Comparison of ENCODE assay signal across 9 cellular contexts in the genomic region with DNA sequence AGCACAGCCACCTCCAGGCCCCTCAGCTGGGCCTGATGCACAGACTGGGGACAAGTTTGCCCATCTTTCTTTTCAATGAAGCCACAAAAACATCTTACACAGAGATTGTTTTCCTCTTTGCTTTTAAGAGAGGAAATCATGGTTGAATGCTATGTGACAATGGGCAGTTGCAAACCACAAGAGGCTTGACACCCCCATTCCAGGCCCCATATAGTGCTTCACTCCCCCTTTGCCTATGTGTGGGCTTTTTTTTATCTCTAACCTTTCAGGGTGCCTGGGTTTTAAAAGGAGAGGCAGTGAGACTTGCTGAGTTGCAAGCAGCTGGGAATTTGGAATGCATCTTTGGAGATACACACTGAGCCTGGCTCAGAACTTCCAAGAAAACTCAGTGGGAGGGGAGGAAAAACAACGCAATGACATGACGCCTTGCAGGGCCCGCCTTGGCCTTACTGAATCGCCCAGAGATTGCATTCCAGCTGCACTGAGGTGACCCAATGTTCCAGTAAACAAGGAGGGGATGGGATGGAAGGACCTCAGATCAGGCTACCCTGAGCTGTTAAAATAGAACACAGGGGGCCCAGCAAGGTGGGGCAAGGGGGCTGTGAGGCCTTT.
DNase-seq lines count a peak whose midpoint lies in the region; ATAC-seq and TF ChIP-seq lines count a peak whose summit lies in the region.
"Had no signal": no experiment of that assay in that cellular context is flagged by ENCODE, and none has a peak within 500 bp of the region (broad histone marks: within the 10 kb centered on the region; RNA-seq: fewer than 3 reads in every experiment).

No MANE protein-coding gene starts in this region.

- TF ChIP-seq CTCF in cardiac muscle cell (IDR thresholded peaks at IDR 0.05; ENCODE audit: low read depth, low read length) = no peak
- TF ChIP-seq CTCF in osteoblast (IDR thresholded peaks at IDR 0.05; ENCODE audit: extremely low read depth, low read depth, low read length) = no peak

- DNase-seq in cardiac muscle cell (ENCODE audit: low read depth in 1 of 2, low spot score in 1 of 2) (peak; percentile 12 to 46), osteoblast (ENCODE audit: insufficient read length, low spot score, missing footprints) (peak; percentile 4), ureter (ENCODE audit: low spot score) (peak; percentile 62), NCI-H82 treated with DMSO at 0.1 percent for 48 hours (lab: John Stamatoyannopoulos, UW; ENCODE audit: unreplicated experiment) (no peak), NCI-H524 (lab: John Stamatoyannopoulos, UW) (no peak)
- DNase-seq: PC-9, T1000 had no signal

- no peak for ATAC-seq in HG02938 (IDR thresholded peaks at IDR 0.05; ENCODE audit: unreplicated experiment)

- no peaks in the 10 kb centered on the region for H4K20me1 ChIP-seq in osteoblast (ENCODE audit: insufficient read depth, low read length)

- no peaks in the 10 kb centered on the region for H3K79me2 ChIP-seq in osteoblast (ENCODE audit: insufficient read depth, low read length)

- H3K27ac ChIP-seq in adipose tissue (ENCODE audit: low read depth, low read length) (peak overlapping the region; percentile 29), cardiac muscle cell (no peak overlapping the region), osteoblast (ENCODE audit: low read depth, low read length) (no peak overlapping the region)
- H3K27ac ChIP-seq: PC-9 had no signal

- H3K27me3 ChIP-seq in cardiac muscle cell (peaks cover 34% of the 10 kb centered on the region), osteoblast (ENCODE audit: insufficient read depth, low read length) (no peaks in the 10 kb centered on the region)

- no peaks in the 10 kb centered on the region for H3K36me3 ChIP-seq in cardiac muscle cell
- H3K36me3 ChIP-seq in osteoblast (ENCODE audit: insufficient read depth, low read length) = no peaks in the 10 kb centered on the region

- H2AFZ ChIP-seq in osteoblast (ENCODE audit: low read length) = no peak overlapping the region
- H2AFZ ChIP-seq: PC-9 had no signal

- no peaks in the 10 kb centered on the region for H3K9me3 ChIP-seq in cardiac muscle cell (ENCODE audit: low read depth)
- H3K9me3 ChIP-seq in osteoblast (ENCODE audit: low read depth, low read length) = no peaks in the 10 kb centered on the region

- peaks cover 15% of the 10 kb centered on the region for H3K4me1 ChIP-seq in cardiac muscle cell (ENCODE audit: low read depth)
- no peaks in the 10 kb centered on the region for H3K4me1 ChIP-seq in osteoblast (ENCODE audit: insufficient read depth, low read length)

- H3K4me2 ChIP-seq in osteoblast (ENCODE audit: insufficient read depth, low read length) = no peak overlapping the region
- H3K4me2 ChIP-seq: PC-9 had no signal

- no peak overlapping the region for H3K4me3 ChIP-seq in cardiac muscle cell
- no peak overlapping the region for H3K4me3 ChIP-seq in osteoblast (ENCODE audit: insufficient read depth, low read length)
- H3K4me3 ChIP-seq: PC-9 had no signal

- WGBS in adipose tissue, 3 donors = 48 to 96% (median 56%) methylated on average over 4 of the region's 4 CpGs

Comparison
In these comparisons a context has a peak if more than half of its experiments do, and no peak if none do; other contexts are left out.
1. DNase-seq: peak in cardiac muscle cell (2 of 2), osteoblast (single experiment) and ureter (single experiment); none in NCI-H82 treated with DMSO at 0.1 percent for 48 hours (single experiment) and NCI-H524 (0 of 2).